ENCODE assay signal across 17 cellular contexts in the genomic region with DNA sequence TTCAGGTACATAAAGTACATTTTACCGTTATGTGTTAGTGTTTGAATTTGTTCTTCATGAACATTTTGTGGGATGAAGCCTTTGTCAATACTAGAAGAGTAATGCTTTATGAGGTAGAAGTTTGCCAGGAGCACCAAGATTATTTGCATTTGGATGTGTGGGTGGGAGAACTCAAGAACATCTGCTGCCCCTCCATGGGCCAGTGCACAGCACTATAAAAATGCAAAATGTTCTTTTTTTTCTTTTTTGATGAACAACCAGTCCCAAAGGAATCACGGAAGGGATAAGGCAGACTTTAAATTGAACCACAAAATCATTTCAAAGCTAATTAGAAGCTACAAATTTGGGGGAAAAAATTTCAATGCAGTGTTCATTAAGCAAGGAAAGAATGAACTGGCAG.
"Had no signal": no experiment of that assay in that cellular context is flagged by ENCODE, and none has a peak within 500 bp of the region (broad histone marks: within the 10 kb centered on the region; RNA-seq: fewer than 3 reads in every experiment).

No MANE protein-coding gene starts in this region.

- H3K36me3 ChIP-seq: breast epithelium, colonic mucosa, esophagus muscularis mucosa, lower lobe of right lung, ovary, right atrium auricular region, tibial nerve had no signal

- H3K4me3 ChIP-seq: breast epithelium, colonic mucosa, esophagus muscularis mucosa, lower lobe of right lung, ovary, psoas muscle, right atrium auricular region, tibial nerve had no signal

- H3K9me3 ChIP-seq: breast epithelium, colonic mucosa, esophagus muscularis mucosa, lower lobe of right lung, ovary, psoas muscle, right atrium auricular region had no signal

- H3K27me3 ChIP-seq: breast epithelium, colonic mucosa, esophagus muscularis mucosa, ovary, right atrium auricular region, tibial nerve had no signal

- H3K27ac ChIP-seq: breast epithelium, colonic mucosa, esophagus muscularis mucosa, lower lobe of right lung, ovary, psoas muscle, right atrium auricular region, tibial nerve had no signal

- DNase-seq: activated CD4-positive, alpha-beta memory T cell treated with anti-CD3 and anti-CD28 coated beads for 36 hours; activated CD4-positive, alpha-beta T cell treated with anti-CD3 and anti-CD28 coated beads for 48 hours; activated naive CD4-positive, alpha-beta T cell treated with Interleukin-2 at 50 U/mL for 16 hours; activated naive CD8-positive, alpha-beta T cell treated with anti-CD3 and anti-CD28 coated beads for 36 hours; activated T-cell treated with anti-CD3 and anti-CD28 coated beads, Interleukin-2, amount 50 U/mL, for 48 hours; colonic mucosa; head of caudate nucleus; lower lobe of right lung; naive thymus-derived CD8-positive, alpha-beta T cell; ovary; psoas muscle; stimulated activated CD4-positive, alpha-beta T cell treated with anti-CD3 and anti-CD28 coated beads, Interleukin-4, amount 100 ng/mL, for 24 hours; stimulated activated naive CD4-positive, alpha-beta T cell treated with Interleukin-2 at 50 U/mL for 16 hours had no signal

- H3K4me1 ChIP-seq: breast epithelium, colonic mucosa, esophagus muscularis mucosa, lower lobe of right lung, psoas muscle, right atrium auricular region, tibial nerve had no signal
